9 cellular contexts compared by ENCODE assay signal in the genomic region with DNA sequence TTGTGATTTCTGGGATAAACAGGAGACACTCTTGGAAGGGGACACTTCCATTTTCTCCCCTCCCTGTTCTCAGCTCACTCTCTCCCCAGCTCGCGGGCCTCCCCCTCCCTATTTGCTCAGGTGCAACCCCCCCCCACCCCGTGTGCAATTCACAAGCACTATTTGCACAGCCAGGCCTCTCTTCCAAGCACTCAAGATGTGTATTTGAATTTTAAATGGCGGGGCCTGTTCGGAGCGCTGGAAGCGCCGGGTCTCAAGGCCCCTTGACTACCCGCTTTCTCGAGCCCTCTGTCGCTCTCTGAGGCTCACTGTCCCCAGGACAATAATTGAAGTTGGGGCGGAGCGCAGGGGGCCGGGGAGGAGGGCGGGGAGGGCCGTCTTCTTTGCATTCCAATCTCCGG. TPM values are rescaled to one million over a fixed set of nuclear protein-coding genes. Genes with fewer than 3 reads are reported as not detected.
A peak's percentile ranks its signal among the peaks of the same experiment; 100 is the strongest.
DNase-seq lines count a peak whose midpoint lies in the region; ATAC-seq and TF ChIP-seq lines count a peak whose summit lies in the region.
"Had no signal": no experiment of that assay in that cellular context is flagged by ENCODE, and none has a peak within 500 bp of the region (broad histone marks: within the 10 kb centered on the region; RNA-seq: fewer than 3 reads in every experiment).

No MANE protein-coding gene starts in this region.

- CTCF ChIA-PET in CD8-positive, alpha-beta memory T cell (lab: Charles Lee): no interaction called here
- CTCF ChIA-PET in activated CD4-positive, alpha-beta T cell treated with anti-CD3 and anti-CD28 coated beads for 36 hours (lab: Charles Lee): interaction anchor here (0.6 kb wide), 1 partner anchor 270 kb away, joined by 4 read pairs; no protein-coding TSS in a partner anchor

- peaks cover 0 to 2% (median 0%) of the 10 kb centered on the region in 5 donors for H3K9me3 Mint-ChIP-seq in CD8-positive, alpha-beta memory T cell
- no peaks in the 10 kb centered on the region for H3K9me3 Mint-ChIP-seq in neural crest cell
- H3K9me3 Mint-ChIP-seq in activated CD4-positive, alpha-beta T cell treated with anti-CD3 and anti-CD28 coated beads for 36 hours (ENCODE audit: low read depth): no peaks in the 10 kb centered on the region

- no peak for TF ChIP-seq CTCF in dorsolateral prefrontal cortex (IDR thresholded peaks at IDR 0.05 in 54 of 56, conservative IDR thresholded peaks at IDR 0.05 in 2 of 56; ENCODE audit: low read depth in 1 of 56, partially characterized antibody in 56 of 56)
- no peak for TF ChIP-seq CTCF in neural crest cell (conservative IDR thresholded peaks at IDR 0.05)
- TF ChIP-seq CTCF in foreskin keratinocyte (conservative IDR thresholded peaks at IDR 0.05): no peak

- no peaks in the 10 kb centered on the region for H3K36me3 ChIP-seq in CD8-positive, alpha-beta memory T cell (ENCODE audit: insufficient read depth, low read length)
- no peaks in the 10 kb centered on the region for H3K36me3 ChIP-seq in HUES6 (ENCODE audit: control insufficient read depth, insufficient read depth, low read length)
- H3K36me3 ChIP-seq: prostate gland had no signal

- H3K4me1 Mint-ChIP-seq in CD8-positive, alpha-beta memory T cell: peaks cover 7 to 34% (median 12%) of the 10 kb centered on the region in 3 donors
- peaks cover 32% of the 10 kb centered on the region for H3K4me1 Mint-ChIP-seq in neural crest cell
- H3K4me1 Mint-ChIP-seq in activated CD4-positive, alpha-beta T cell treated with anti-CD3 and anti-CD28 coated beads for 36 hours: peaks cover 17% of the 10 kb centered on the region

- no peak overlapping the region for H3K4me3 ChIP-seq in CD8-positive, alpha-beta memory T cell (ENCODE audit: low read length)
- H3K4me3 ChIP-seq in HUES6 (ENCODE audit: low read depth, low read length): peak overlapping the region; percentile 55
- peak overlapping the region in 55 of 59 donors; percentile 18 to 69 (median 50) for H3K4me3 ChIP-seq in dorsolateral prefrontal cortex

- H3K27me3 ChIP-seq in CD8-positive, alpha-beta memory T cell (ENCODE audit: insufficient read depth, low read length, poor library complexity, severe bottlenecking): peaks cover 8% of the 10 kb centered on the region
- H3K27me3 ChIP-seq in HUES6 (ENCODE audit: control insufficient read depth, insufficient read depth, low read length): peaks cover 99% of the 10 kb centered on the region
- peaks cover 0 to 98% (median 65%) of the 10 kb centered on the region in 45 donors for H3K27me3 ChIP-seq in dorsolateral prefrontal cortex
- H3K27me3 ChIP-seq in foreskin keratinocyte: peaks cover 97% of the 10 kb centered on the region

- peaks cover 36 to 71% of the 10 kb centered on the region in 2 donors for H3K27me3 Mint-ChIP-seq in CD8-positive, alpha-beta memory T cell
- peaks cover 88% of the 10 kb centered on the region for H3K27me3 Mint-ChIP-seq in neural crest cell (ENCODE audit: low read depth)
- H3K27me3 Mint-ChIP-seq in activated CD4-positive, alpha-beta T cell treated with anti-CD3 and anti-CD28 coated beads for 36 hours: peaks cover 58% of the 10 kb centered on the region

- H3K27ac Mint-ChIP-seq in CD8-positive, alpha-beta memory T cell: no peak overlapping the region
- H3K27ac Mint-ChIP-seq in neural crest cell (ENCODE audit: unreplicated experiment): no peak overlapping the region
- no peak overlapping the region for H3K27ac Mint-ChIP-seq in activated CD4-positive, alpha-beta T cell treated with anti-CD3 and anti-CD28 coated beads for 36 hours

- no peaks in the 10 kb centered on the region for H3K36me3 Mint-ChIP-seq in CD8-positive, alpha-beta memory T cell
- no peaks in the 10 kb centered on the region for H3K36me3 Mint-ChIP-seq in neural crest cell (ENCODE audit: low read depth)
- no peaks in the 10 kb centered on the region for H3K36me3 Mint-ChIP-seq in activated CD4-positive, alpha-beta T cell treated with anti-CD3 and anti-CD28 coated beads for 36 hours (ENCODE audit: low read depth)

- H3K9ac ChIP-seq in HUES6 (ENCODE audit: low read length): no peak overlapping the region

- DNase-seq in CD8-positive, alpha-beta memory T cell: no peak
- no peak for DNase-seq in dorsolateral prefrontal cortex
- no peak for DNase-seq in neural crest cell (ENCODE audit: low read depth, low spot score)
- DNase-seq in foreskin keratinocyte: no peak
- DNase-seq in sciatic nerve (ENCODE audit: low spot score): no peak
- DNase-seq in activated CD4-positive, alpha-beta T cell treated with anti-CD3 and anti-CD28 coated beads for 36 hours: no peak

- H3K4me3 Mint-ChIP-seq in CD8-positive, alpha-beta memory T cell: peak overlapping the region in 5 of 7 donors; percentile 23 to 52 (median 50)
- peak overlapping the region; percentile 65 for H3K4me3 Mint-ChIP-seq in neural crest cell
- no peak overlapping the region for H3K4me3 Mint-ChIP-seq in activated CD4-positive, alpha-beta T cell treated with anti-CD3 and anti-CD28 coated beads for 36 hours

- H3K4me1 ChIP-seq in CD8-positive, alpha-beta memory T cell (ENCODE audit: insufficient read depth, low read length): no peaks in the 10 kb centered on the region
- H3K4me1 ChIP-seq in HUES6 (ENCODE audit: control insufficient read depth, insufficient read depth, low read length) (peaks cover 29% of the 10 kb centered on the region), foreskin keratinocyte (no peaks in the 10 kb centered on the region)

- no peak for ATAC-seq in HG02642 (IDR thresholded peaks at IDR 0.05; ENCODE audit: poor library complexity, unreplicated experiment)
- ATAC-seq in foreskin keratinocyte: no peak
- ATAC-seq in sciatic nerve: no peak
- ATAC-seq in activated CD4-positive, alpha-beta T cell treated with anti-CD3 and anti-CD28 coated beads for 36 hours: no peak

- no peaks in the 10 kb centered on the region for H3K9me3 ChIP-seq in CD8-positive, alpha-beta memory T cell (ENCODE audit: low read length)
- no peaks in the 10 kb centered on the region for H3K9me3 ChIP-seq in HUES6 (ENCODE audit: control insufficient read depth, insufficient read depth, low read depth, low read length)
- H3K9me3 ChIP-seq: prostate gland had no signal

- H3K27ac ChIP-seq in CD8-positive, alpha-beta memory T cell (ENCODE audit: low read depth, low read length): no peak overlapping the region
- H3K27ac ChIP-seq in HUES6 (ENCODE audit: low read depth, low read length): no peak overlapping the region
- no peak overlapping the region for H3K27ac ChIP-seq in dorsolateral prefrontal cortex
- H3K27ac ChIP-seq in foreskin keratinocyte: no peak overlapping the region
- H3K27ac ChIP-seq: prostate gland had no signal

- intact Hi-C loops in dorsolateral prefrontal cortex (cut with DNase I): loop anchor here in 1 of 2 donors (10.0 kb wide), 1 partner anchor 1330 kb away; the partner anchor contains the start of gene UBE3C
- intact Hi-C loops in sciatic nerve (cut with DNase I): no loop called here
- intact Hi-C loops in activated CD4-positive, alpha-beta T cell treated with anti-CD3 and anti-CD28 coated beads for 36 hours (cut with DNase I, micrococcal nuclease): loop anchor here (2.0 to 10.0 kb wide), 5 partner anchors 296 to 1470 kb away; no protein-coding TSS in a partner anchor

- POLR2A ChIA-PET in CD8-positive, alpha-beta memory T cell (lab: Charles Lee): no interaction called here
- POLR2A ChIA-PET in activated CD4-positive, alpha-beta T cell treated with anti-CD3 and anti-CD28 coated beads for 36 hours (lab: Charles Lee): interaction anchor here (0.5 kb wide), 1 partner anchor 303 kb away, joined by 5 read pairs; no protein-coding TSS in a partner anchor

RNA-seq across cellular contexts. Expression of gene SHH, which starts 7.8 kb away (rescaled TPM):
- not detected for total RNA-seq in CD8-positive, alpha-beta memory T cell
- not detected for polyA plus RNA-seq in CD8-positive, alpha-beta memory T cell
- total RNA-seq in dorsolateral prefrontal cortex (1 to 10 TPM in 118 of 120 experiments, under 1 TPM in 2; 0.53 to 5.9 (median 2.7) TPM), neural crest cell (not detected in 2 replicates), foreskin keratinocyte (0.11 TPM in 1 of 2 replicates, not detected in the other), sciatic nerve (16.7 TPM)
- 0.01 and 0.06 TPM in 2 replicates for polyA plus RNA-seq in foreskin keratinocyte
- not detected for total RNA-seq in activated CD4-positive, alpha-beta T cell treated with anti-CD3 and anti-CD28 coated beads for 36 hours
